ENCODE assay signal across 1 cellular context in the genomic region with DNA sequence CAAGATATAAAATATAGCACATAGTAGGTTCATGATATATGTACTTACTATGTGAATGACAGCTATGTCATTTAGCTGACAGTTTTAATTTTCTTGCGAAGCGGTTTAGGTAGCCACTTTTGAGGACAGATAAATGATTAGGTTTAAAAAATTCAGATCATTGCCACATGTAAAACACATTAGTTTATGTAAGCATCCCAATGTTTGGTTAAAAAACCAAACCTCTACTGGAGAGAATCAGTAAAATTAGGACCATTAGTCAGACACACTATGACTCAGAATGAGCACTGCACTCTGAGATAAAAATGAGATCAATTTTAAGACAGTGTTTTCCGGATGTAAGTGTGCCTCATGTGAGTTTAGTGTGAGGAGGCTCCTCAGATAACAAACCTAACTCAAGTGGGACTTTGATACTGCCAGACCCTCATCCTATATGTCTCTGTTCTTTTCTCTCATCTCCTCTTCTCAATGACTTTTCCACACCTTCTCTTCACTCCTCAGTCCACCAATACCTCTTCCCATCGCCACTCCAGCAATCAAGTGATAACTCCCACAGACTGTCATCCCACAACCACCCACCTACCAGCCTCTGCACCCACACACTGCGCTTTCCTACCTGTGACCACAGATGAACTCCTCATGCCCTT.
A peak's percentile ranks its signal among the peaks of the same experiment; 100 is the strongest.
TF ChIP-seq lines count a peak whose summit lies in the region.

No MANE protein-coding gene starts in this region.

TF ChIP-seq in K562, 482 proteins besides CTCF, POLR2A, EP300 and RAD21 (continued from another document and continues in another):
- TF ChIP-seq, protein P1, sequence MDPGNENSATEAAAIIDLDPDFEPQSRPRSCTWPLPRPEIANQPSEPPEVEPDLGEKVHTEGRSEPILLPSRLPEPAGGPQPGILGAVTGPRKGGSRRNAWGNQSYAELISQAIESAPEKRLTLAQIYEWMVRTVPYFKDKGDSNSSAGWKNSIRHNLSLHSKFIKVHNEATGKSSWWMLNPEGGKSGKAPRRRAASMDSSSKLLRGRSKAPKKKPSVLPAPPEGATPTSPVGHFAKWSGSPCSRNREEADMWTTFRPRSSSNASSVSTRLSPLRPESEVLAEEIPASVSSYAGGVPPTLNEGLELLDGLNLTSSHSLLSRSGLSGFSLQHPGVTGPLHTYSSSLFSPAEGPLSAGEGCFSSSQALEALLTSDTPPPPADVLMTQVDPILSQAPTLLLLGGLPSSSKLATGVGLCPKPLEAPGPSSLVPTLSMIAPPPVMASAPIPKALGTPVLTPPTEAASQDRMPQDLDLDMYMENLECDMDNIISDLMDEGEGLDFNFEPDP (CRISPR knock-in tag; IDR thresholded peaks at IDR 0.05), result no peak
- TF ChIP-seq, protein P2, sequence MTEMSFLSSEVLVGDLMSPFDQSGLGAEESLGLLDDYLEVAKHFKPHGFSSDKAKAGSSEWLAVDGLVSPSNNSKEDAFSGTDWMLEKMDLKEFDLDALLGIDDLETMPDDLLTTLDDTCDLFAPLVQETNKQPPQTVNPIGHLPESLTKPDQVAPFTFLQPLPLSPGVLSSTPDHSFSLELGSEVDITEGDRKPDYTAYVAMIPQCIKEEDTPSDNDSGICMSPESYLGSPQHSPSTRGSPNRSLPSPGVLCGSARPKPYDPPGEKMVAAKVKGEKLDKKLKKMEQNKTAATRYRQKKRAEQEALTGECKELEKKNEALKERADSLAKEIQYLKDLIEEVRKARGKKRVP (CRISPR knock-in tag; IDR thresholded peaks at IDR 0.05), result no peak
- no peak for TF ChIP-seq TCF7L2 (IDR thresholded peaks at IDR 0.05; ENCODE audit: low read depth, low read length)
- no peak; the same call in 1 of the 2 replicates for TF ChIP-seq ZNF696 (CRISPR knock-in tag; conservative IDR thresholded peaks at IDR 0.05)
- TF ChIP-seq RNF2 (IDR thresholded peaks at IDR 0.05), result peak; percentile 65; the same call in 1 of the 2 replicates
- no peak for TF ChIP-seq NFXL1 (CRISPR knock-in tag; IDR thresholded peaks at IDR 0.05)
- TF ChIP-seq ZNF75A (CRISPR knock-in tag; IDR thresholded peaks at IDR 0.05), result 0 out of 2 replicates have a peak, but pooled peaks have one; percentile 4
- no peak; the same call in none of the 2 replicates for TF ChIP-seq ADNP (tag; IDR thresholded peaks at IDR 0.05)
- TF ChIP-seq SUPT5H (IDR thresholded peaks at IDR 0.05), result peak; percentile 64; the same call in 1 of the 2 replicates
- TF ChIP-seq MCM3 (IDR thresholded peaks at IDR 0.05), result no peak
- TF ChIP-seq U2AF2 (optimal IDR thresholded peaks at IDR 0.05; ENCODE audit: low read depth, low read length), result no peak
- TF ChIP-seq, protein P3, sequence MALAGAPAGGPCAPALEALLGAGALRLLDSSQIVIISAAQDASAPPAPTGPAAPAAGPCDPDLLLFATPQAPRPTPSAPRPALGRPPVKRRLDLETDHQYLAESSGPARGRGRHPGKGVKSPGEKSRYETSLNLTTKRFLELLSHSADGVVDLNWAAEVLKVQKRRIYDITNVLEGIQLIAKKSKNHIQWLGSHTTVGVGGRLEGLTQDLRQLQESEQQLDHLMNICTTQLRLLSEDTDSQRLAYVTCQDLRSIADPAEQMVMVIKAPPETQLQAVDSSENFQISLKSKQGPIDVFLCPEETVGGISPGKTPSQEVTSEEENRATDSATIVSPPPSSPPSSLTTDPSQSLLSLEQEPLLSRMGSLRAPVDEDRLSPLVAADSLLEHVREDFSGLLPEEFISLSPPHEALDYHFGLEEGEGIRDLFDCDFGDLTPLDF (CRISPR knock-in tag; IDR thresholded peaks at IDR 0.05), result no peak
- peak; percentile 83 for TF ChIP-seq TAL1 (IDR thresholded peaks at IDR 0.05)
- TF ChIP-seq CC2D1A (IDR thresholded peaks at IDR 0.05), result no peak; the same call in 1 of the 2 replicates
- TF ChIP-seq, protein P4, sequence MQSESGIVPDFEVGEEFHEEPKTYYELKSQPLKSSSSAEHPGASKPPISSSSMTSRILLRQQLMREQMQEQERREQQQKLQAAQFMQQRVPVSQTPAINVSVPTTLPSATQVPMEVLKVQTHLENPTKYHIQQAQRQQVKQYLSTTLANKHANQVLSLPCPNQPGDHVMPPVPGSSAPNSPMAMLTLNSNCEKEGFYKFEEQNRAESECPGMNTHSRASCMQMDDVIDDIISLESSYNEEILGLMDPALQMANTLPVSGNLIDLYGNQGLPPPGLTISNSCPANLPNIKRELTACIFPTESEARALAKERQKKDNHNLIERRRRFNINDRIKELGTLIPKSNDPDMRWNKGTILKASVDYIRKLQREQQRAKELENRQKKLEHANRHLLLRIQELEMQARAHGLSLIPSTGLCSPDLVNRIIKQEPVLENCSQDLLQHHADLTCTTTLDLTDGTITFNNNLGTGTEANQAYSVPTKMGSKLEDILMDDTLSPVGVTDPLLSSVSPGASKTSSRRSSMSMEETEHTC (IDR thresholded peaks at IDR 0.05), result peak; percentile 27; the same call in 1 of the 2 replicates
- no peak for TF ChIP-seq IRF2 (CRISPR knock-in tag; IDR thresholded peaks at IDR 0.05)
- TF ChIP-seq BCL6 (CRISPR knock-in tag; IDR thresholded peaks at IDR 0.05), result no peak
- TF ChIP-seq, protein P5, sequence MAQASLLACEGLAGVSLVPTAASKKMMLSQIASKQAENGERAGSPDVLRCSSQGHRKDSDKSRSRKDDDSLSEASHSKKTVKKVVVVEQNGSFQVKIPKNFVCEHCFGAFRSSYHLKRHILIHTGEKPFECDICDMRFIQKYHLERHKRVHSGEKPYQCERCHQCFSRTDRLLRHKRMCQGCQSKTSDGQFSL (CRISPR knock-in tag; IDR thresholded peaks at IDR 0.05), result no peak
- TF ChIP-seq, protein P5 (tag; IDR thresholded peaks at IDR 0.05), result no peak
- TF ChIP-seq PHTF2 (CRISPR knock-in tag; IDR thresholded peaks at IDR 0.05), result no peak
- TF ChIP-seq CTBP1 (IDR thresholded peaks at IDR 0.05; ENCODE audit: borderline replicate concordance), result peak; percentile 65; the same call in 1 of the 2 replicates
- TF ChIP-seq ZNF57 (CRISPR knock-in tag; IDR thresholded peaks at IDR 0.05), result no peak
- TF ChIP-seq, protein P6, sequence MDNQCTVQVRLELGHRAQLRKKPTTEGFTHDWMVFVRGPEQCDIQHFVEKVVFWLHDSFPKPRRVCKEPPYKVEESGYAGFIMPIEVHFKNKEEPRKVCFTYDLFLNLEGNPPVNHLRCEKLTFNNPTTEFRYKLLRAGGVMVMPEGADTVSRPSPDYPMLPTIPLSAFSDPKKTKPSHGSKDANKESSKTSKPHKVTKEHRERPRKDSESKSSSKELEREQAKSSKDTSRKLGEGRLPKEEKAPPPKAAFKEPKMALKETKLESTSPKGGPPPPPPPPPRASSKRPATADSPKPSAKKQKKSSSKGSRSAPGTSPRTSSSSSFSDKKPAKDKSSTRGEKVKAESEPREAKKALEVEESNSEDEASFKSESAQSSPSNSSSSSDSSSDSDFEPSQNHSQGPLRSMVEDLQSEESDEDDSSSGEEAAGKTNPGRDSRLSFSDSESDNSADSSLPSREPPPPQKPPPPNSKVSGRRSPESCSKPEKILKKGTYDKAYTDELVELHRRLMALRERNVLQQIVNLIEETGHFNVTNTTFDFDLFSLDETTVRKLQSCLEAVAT (IDR thresholded peaks at IDR 0.05), result peak; percentile 80 to 81
- TF ChIP-seq NR1H2 (CRISPR knock-in tag; IDR thresholded peaks at IDR 0.05), result no peak
- TF ChIP-seq MYNN (IDR thresholded peaks at IDR 0.05), result no peak; the same call in 1 of the 2 replicates
- TF ChIP-seq MYNN (CRISPR knock-in tag; IDR thresholded peaks at IDR 0.05), result no peak
- TF ChIP-seq, protein P7, sequence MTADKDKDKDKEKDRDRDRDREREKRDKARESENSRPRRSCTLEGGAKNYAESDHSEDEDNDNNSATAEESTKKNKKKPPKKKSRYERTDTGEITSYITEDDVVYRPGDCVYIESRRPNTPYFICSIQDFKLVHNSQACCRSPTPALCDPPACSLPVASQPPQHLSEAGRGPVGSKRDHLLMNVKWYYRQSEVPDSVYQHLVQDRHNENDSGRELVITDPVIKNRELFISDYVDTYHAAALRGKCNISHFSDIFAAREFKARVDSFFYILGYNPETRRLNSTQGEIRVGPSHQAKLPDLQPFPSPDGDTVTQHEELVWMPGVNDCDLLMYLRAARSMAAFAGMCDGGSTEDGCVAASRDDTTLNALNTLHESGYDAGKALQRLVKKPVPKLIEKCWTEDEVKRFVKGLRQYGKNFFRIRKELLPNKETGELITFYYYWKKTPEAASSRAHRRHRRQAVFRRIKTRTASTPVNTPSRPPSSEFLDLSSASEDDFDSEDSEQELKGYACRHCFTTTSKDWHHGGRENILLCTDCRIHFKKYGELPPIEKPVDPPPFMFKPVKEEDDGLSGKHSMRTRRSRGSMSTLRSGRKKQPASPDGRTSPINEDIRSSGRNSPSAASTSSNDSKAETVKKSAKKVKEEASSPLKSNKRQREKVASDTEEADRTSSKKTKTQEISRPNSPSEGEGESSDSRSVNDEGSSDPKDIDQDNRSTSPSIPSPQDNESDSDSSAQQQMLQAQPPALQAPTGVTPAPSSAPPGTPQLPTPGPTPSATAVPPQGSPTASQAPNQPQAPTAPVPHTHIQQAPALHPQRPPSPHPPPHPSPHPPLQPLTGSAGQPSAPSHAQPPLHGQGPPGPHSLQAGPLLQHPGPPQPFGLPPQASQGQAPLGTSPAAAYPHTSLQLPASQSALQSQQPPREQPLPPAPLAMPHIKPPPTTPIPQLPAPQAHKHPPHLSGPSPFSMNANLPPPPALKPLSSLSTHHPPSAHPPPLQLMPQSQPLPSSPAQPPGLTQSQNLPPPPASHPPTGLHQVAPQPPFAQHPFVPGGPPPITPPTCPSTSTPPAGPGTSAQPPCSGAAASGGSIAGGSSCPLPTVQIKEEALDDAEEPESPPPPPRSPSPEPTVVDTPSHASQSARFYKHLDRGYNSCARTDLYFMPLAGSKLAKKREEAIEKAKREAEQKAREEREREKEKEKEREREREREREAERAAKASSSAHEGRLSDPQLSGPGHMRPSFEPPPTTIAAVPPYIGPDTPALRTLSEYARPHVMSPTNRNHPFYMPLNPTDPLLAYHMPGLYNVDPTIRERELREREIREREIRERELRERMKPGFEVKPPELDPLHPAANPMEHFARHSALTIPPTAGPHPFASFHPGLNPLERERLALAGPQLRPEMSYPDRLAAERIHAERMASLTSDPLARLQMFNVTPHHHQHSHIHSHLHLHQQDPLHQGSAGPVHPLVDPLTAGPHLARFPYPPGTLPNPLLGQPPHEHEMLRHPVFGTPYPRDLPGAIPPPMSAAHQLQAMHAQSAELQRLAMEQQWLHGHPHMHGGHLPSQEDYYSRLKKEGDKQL (CRISPR knock-in tag; IDR thresholded peaks at IDR 0.05; ENCODE audit: borderline replicate concordance), result no peak
- TF ChIP-seq ZNF79 (CRISPR knock-in tag; IDR thresholded peaks at IDR 0.05; ENCODE audit: low read depth), result no peak
- TF ChIP-seq, protein P8, sequence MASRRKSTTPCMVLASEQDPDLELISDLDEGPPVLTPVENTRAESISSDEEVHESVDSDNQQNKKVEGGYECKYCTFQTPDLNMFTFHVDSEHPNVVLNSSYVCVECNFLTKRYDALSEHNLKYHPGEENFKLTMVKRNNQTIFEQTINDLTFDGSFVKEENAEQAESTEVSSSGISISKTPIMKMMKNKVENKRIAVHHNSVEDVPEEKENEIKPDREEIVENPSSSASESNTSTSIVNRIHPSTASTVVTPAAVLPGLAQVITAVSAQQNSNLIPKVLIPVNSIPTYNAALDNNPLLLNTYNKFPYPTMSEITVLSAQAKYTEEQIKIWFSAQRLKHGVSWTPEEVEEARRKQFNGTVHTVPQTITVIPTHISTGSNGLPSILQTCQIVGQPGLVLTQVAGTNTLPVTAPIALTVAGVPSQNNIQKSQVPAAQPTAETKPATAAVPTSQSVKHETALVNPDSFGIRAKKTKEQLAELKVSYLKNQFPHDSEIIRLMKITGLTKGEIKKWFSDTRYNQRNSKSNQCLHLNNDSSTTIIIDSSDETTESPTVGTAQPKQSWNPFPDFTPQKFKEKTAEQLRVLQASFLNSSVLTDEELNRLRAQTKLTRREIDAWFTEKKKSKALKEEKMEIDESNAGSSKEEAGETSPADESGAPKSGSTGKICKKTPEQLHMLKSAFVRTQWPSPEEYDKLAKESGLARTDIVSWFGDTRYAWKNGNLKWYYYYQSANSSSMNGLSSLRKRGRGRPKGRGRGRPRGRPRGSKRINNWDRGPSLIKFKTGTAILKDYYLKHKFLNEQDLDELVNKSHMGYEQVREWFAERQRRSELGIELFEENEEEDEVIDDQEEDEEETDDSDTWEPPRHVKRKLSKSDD (conservative IDR thresholded peaks at IDR 0.05; ENCODE audit: low read length), result no peak
- no peak for TF ChIP-seq TARDBP (IDR thresholded peaks at IDR 0.05)
- no peak for TF ChIP-seq CBX1 (IDR thresholded peaks at IDR 0.05; ENCODE audit: low read depth)
- TF ChIP-seq MEF2A (IDR thresholded peaks at IDR 0.05; ENCODE audit: control insufficient read depth, low read depth, low read length), result peak; percentile 80
- TF ChIP-seq, protein P9, sequence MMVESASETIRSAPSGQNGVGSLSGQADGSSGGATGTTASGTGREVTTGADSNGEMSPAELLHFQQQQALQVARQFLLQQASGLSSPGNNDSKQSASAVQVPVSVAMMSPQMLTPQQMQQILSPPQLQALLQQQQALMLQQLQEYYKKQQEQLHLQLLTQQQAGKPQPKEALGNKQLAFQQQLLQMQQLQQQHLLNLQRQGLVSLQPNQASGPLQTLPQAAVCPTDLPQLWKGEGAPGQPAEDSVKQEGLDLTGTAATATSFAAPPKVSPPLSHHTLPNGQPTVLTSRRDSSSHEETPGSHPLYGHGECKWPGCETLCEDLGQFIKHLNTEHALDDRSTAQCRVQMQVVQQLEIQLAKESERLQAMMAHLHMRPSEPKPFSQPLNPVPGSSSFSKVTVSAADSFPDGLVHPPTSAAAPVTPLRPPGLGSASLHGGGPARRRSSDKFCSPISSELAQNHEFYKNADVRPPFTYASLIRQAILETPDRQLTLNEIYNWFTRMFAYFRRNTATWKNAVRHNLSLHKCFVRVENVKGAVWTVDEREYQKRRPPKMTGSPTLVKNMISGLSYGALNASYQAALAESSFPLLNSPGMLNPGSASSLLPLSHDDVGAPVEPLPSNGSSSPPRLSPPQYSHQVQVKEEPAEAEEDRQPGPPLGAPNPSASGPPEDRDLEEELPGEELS (CRISPR knock-in tag; IDR thresholded peaks at IDR 0.05; ENCODE audit: borderline replicate concordance), result no peak
- peak; percentile 39; the same call in 1 of the 2 replicates for TF ChIP-seq CREB1 (IDR thresholded peaks at IDR 0.05)
- no peak; the same call in 1 of the 2 replicates for TF ChIP-seq CREB1 (CRISPR knock-in tag; IDR thresholded peaks at IDR 0.05)
- no peak for TF ChIP-seq ZNF764 (CRISPR knock-in tag; IDR thresholded peaks at IDR 0.05; ENCODE audit: low read depth)
- TF ChIP-seq ZNF165 (CRISPR knock-in tag; IDR thresholded peaks at IDR 0.05; ENCODE audit: borderline replicate concordance), result no peak
- no peak for TF ChIP-seq TGIF2 (CRISPR knock-in tag; IDR thresholded peaks at IDR 0.05)
- TF ChIP-seq ZNF780A (CRISPR knock-in tag; IDR thresholded peaks at IDR 0.05), result no peak
- TF ChIP-seq, protein P10, sequence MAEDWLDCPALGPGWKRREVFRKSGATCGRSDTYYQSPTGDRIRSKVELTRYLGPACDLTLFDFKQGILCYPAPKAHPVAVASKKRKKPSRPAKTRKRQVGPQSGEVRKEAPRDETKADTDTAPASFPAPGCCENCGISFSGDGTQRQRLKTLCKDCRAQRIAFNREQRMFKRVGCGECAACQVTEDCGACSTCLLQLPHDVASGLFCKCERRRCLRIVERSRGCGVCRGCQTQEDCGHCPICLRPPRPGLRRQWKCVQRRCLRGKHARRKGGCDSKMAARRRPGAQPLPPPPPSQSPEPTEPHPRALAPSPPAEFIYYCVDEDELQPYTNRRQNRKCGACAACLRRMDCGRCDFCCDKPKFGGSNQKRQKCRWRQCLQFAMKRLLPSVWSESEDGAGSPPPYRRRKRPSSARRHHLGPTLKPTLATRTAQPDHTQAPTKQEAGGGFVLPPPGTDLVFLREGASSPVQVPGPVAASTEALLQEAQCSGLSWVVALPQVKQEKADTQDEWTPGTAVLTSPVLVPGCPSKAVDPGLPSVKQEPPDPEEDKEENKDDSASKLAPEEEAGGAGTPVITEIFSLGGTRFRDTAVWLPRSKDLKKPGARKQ (CRISPR knock-in tag; IDR thresholded peaks at IDR 0.05), result no peak
